14 cellular contexts compared by ENCODE assay signal in genomic region chr12:64968989-64969819, GRCh38.
DNase-seq lines count a peak whose midpoint lies in the region; ATAC-seq, FAIRE-seq and TF ChIP-seq lines count a peak whose summit lies in the region.
"Had no signal": no experiment of that assay in that cellular context is flagged by ENCODE, and none has a peak within 500 bp of the region (broad histone marks: within the 10 kb centered on the region; RNA-seq: fewer than 3 reads in every experiment).

No MANE protein-coding gene starts in this region.

- ATAC-seq in HG03460 (IDR thresholded peaks at IDR 0.05; ENCODE audit: unreplicated experiment) = no peak
- ATAC-seq in natural killer cell = no peak
- ATAC-seq: Panc1 had no signal

- H3K9me3 Mint-ChIP-seq in natural killer cell = peaks cover under 1 to 3% of the 10 kb centered on the region in 2 donors

- no peak overlapping the region for H3K27ac Mint-ChIP-seq in natural killer cell

- H3K4me3 ChIP-seq in fibroblast of pulmonary artery (replicated peaks; ENCODE audit: low read depth, low read length) (no peak overlapping the region), ascending aorta (no peak overlapping the region)
- H3K4me3 ChIP-seq: adrenal gland had no signal

- no peaks in the 10 kb centered on the region for H3K4me1 ChIP-seq in ascending aorta

- H3K36me3 ChIP-seq in ascending aorta = no peaks in the 10 kb centered on the region
- H3K36me3 ChIP-seq: adrenal gland had no signal

- peak; percentile 48 for DNase-seq in SIG-M5 treated with dmso at 0.1 percent for 504 hours (lab: John Stamatoyannopoulos, UW; ENCODE audit: unreplicated experiment)
- DNase-seq in SIG-M5 (lab: John Stamatoyannopoulos, UW) = no peak
- DNase-seq in SK-MEL-5 (ENCODE audit: low read depth, low spot score) = peak; percentile 95
- peak; percentile 43 for DNase-seq in fibroblast of pulmonary artery (ENCODE audit: low read depth)
- peak; percentile 50 for DNase-seq in urothelium cell line (ENCODE audit: low spot score)
- DNase-seq in ascending aorta (ENCODE audit: low spot score in 2 of 2) = no peak
- DNase-seq in natural killer cell = no peak
- DNase-seq: adrenal gland; effector CD4-positive, alpha-beta T cell; retina had no signal

- no peaks in the 10 kb centered on the region for H3K27me3 ChIP-seq in ascending aorta
- H3K27me3 ChIP-seq: adrenal gland had no signal

- TF ChIP-seq CTCF in fibroblast of pulmonary artery (IDR thresholded peaks at IDR 0.05; ENCODE audit: low read length, missing control alignments) = no peak
- no peak for TF ChIP-seq CTCF in ascending aorta (IDR thresholded peaks at IDR 0.05)
- TF ChIP-seq CTCF in natural killer cell (IDR thresholded peaks at IDR 0.05) = no peak

- in situ Hi-C loops in SK-MEL-5 (cut with HindIII; ENCODE audit: low pct_unique_long_range_greater_than_20kb, low sequenced_read_pairs) = no loop called here

- intact Hi-C loops in ascending aorta (cut with DNase I) (no loop called here), natural killer cell (cut with micrococcal nuclease) (no loop called here)

- H3K4me3 Mint-ChIP-seq in natural killer cell = no peak overlapping the region

- H3K4me1 Mint-ChIP-seq in natural killer cell = no peaks in the 10 kb centered on the region

- no peak for FAIRE-seq in urothelium cell line (lab: Jason Lieb, UNC)
- FAIRE-seq: A204.1, G401.6 had no signal

- no peak overlapping the region for H3K27ac ChIP-seq in ascending aorta
- H3K27ac ChIP-seq: adrenal gland had no signal

- no peaks in the 10 kb centered on the region for H3K9me3 ChIP-seq in ascending aorta
- H3K9me3 ChIP-seq: adrenal gland had no signal

- H3K36me3 Mint-ChIP-seq in natural killer cell = no peaks in the 10 kb centered on the region

- H3K27me3 Mint-ChIP-seq in natural killer cell (ENCODE audit: low read depth in 2 of 2) = peaks cover 11 to 39% of the 10 kb centered on the region in 2 donors

Comparison
In these comparisons a context has a peak if more than half of its experiments do, and no peak if none do; other contexts are left out.
1. DNase-seq: peak in SIG-M5 treated with dmso at 0.1 percent for 504 hours (single experiment), SK-MEL-5 (single experiment), fibroblast of pulmonary artery (single experiment) and urothelium cell line (single experiment); none in SIG-M5 (single experiment), ascending aorta (0 of 2) and natural killer cell (single experiment).